29 cellular contexts compared by ENCODE assay signal in the genomic region with DNA sequence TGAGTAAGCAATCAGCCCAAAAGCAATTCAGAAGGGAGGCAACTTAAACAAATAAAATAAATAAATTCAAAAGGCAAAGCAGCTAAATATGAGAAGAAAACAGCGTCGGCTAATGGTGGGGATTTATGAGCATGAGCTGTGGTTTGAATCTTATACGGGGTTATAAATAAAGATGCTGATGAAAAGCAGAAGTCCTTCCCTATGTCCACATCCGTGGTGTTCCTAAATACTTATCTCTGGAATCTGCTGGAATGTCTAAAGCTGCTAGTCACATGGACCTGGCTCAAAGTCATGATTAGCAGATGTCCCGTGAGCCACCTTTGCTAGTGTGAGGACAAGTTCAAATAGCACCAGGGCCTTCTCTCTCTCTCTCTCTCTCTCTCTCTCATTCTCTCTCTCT. TPM values are rescaled to one million over a fixed set of nuclear protein-coding genes. Genes with fewer than 3 reads are reported as not detected.
"Had no signal": no experiment of that assay in that cellular context is flagged by ENCODE, and none has a peak within 500 bp of the region (broad histone marks: within the 10 kb centered on the region; RNA-seq: fewer than 3 reads in every experiment).

No MANE protein-coding gene starts in this region.

- DNase-seq: activated CD4-positive, alpha-beta T cell treated with anti-CD3 and anti-CD28 coated beads, Interleukin-2, amount 50 U/mL, for 1 hour; activated CD4-positive, CD25-positive, alpha-beta regulatory T cell treated with anti-CD3 and anti-CD28 coated beads, Interleukin-2, amount 50 U/mL, for 72 hours; activated T-cell treated with anti-CD3 and anti-CD28 coated beads, Interleukin-2, amount 50 U/mL, for 1 hour; effector memory CD4-positive, alpha-beta T cell; foreskin melanocyte; left lung; naive thymus-derived CD8-positive, alpha-beta T cell; spleen; stimulated activated CD4-positive, alpha-beta T cell treated with anti-CD3 and anti-CD28 coated beads, Interleukin-4, amount 100 ng/mL, for 1 hour; stimulated activated naive CD4-positive, alpha-beta T cell; testis; trophoblast cell; uterus; WERI-Rb-1 had no signal

- H3K36me3 ChIP-seq: breast epithelium, esophagus muscularis mucosa, left lung, neural progenitor cell, prostate gland, spleen, uterus, WERI-Rb-1 had no signal

- H3K4me3 Mint-ChIP-seq: activated T-helper 17 cell treated with anti-CD3 and anti-CD28 coated beads, Interleukin-2, amount 50 U/mL, for 72 hours; central memory CD8-positive, alpha-beta T cell; mesothelial cell of epicardium; naive thymus-derived CD8-positive, alpha-beta T cell; neural progenitor cell; T-helper 2 cell treated with Interferon-gamma antibody and Interleukin-4, amounts not matched to agents 5 μg/mL and 100 μg/mL, for 36 hours had no signal

- ATAC-seq: activated naive CD4-positive, alpha-beta T cell treated with anti-CD3 and anti-CD28 coated beads, Interleukin-2, amount 50 U/mL, for 72 hours; activated T-helper 17 cell treated with anti-CD3 and anti-CD28 coated beads, Interleukin-2, amount 50 U/mL, for 72 hours; left lung; naive thymus-derived CD8-positive, alpha-beta T cell had no signal

- H3K27ac Mint-ChIP-seq: activated naive CD4-positive, alpha-beta T cell treated with anti-CD3 and anti-CD28 coated beads, Interleukin-2, amount 50 U/mL, for 72 hours; activated T-helper 17 cell treated with anti-CD3 and anti-CD28 coated beads, Interleukin-2, amount 50 U/mL, for 72 hours; mesothelial cell of epicardium; naive thymus-derived CD8-positive, alpha-beta T cell; neural progenitor cell; T-helper 2 cell treated with Interferon-gamma antibody and Interleukin-4, amounts not matched to agents 5 μg/mL and 100 μg/mL, for 36 hours had no signal

- H3K4me1 Mint-ChIP-seq: activated T-helper 17 cell treated with anti-CD3 and anti-CD28 coated beads, Interleukin-2, amount 50 U/mL, for 72 hours; central memory CD8-positive, alpha-beta T cell had no signal

- H3K27me3 ChIP-seq: breast epithelium, neural progenitor cell, spleen, testis, uterus had no signal

- H3K9me3 Mint-ChIP-seq: activated naive CD4-positive, alpha-beta T cell treated with anti-CD3 and anti-CD28 coated beads, Interleukin-2, amount 50 U/mL, for 72 hours; activated T-helper 17 cell treated with anti-CD3 and anti-CD28 coated beads, Interleukin-2, amount 50 U/mL, for 72 hours; central memory CD8-positive, alpha-beta T cell; mesothelial cell of epicardium; naive thymus-derived CD8-positive, alpha-beta T cell; neural progenitor cell; T-helper 2 cell treated with Interferon-gamma antibody and Interleukin-4, amounts not matched to agents 5 μg/mL and 100 μg/mL, for 36 hours had no signal

- H3K4me3 ChIP-seq: breast epithelium, esophagus muscularis mucosa, left lung, neural progenitor cell, prostate gland, spleen, testis, uterus had no signal

- H3K36me3 Mint-ChIP-seq: activated naive CD4-positive, alpha-beta T cell treated with anti-CD3 and anti-CD28 coated beads, Interleukin-2, amount 50 U/mL, for 72 hours; mesothelial cell of epicardium; naive thymus-derived CD8-positive, alpha-beta T cell; neural progenitor cell had no signal

RNA-seq across cellular contexts. Expression of gene SMIM21, which starts 33.8 kb away (rescaled TPM):
- total RNA-seq: activated naive CD4-positive, alpha-beta T cell treated with anti-CD3 and anti-CD28 coated beads, Interleukin-2, amount 50 U/mL, for 72 hours; activated T-helper 17 cell treated with anti-CD3 and anti-CD28 coated beads, Interleukin-2, amount 50 U/mL, for 72 hours; astrocyte; breast epithelium; dermis microvascular lymphatic vessel endothelial cell; esophagus muscularis mucosa; kidney epithelial cell; left lung; lung microvascular endothelial cell; mesothelial cell of epicardium; naive thymus-derived CD8-positive, alpha-beta T cell; osteocyte; spleen; uterus had no signal
- polyA plus RNA-seq: adipose tissue; naive thymus-derived CD8-positive, alpha-beta T cell; spleen had no signal
